1 cellular context compared by ENCODE assay signal in genomic region chr4:75673027-75673958, GRCh38.
TF ChIP-seq lines count a peak whose summit lies in the region.

Gene G3BP2 (minus strand): TSS chr4:75673411. CDS start chr4:75662025, 11,386 bp downstream.

TF ChIP-seq in K562, 482 proteins besides CTCF, POLR2A, EP300 and RAD21 (continued from another document and continues in another):
- TF ChIP-seq PRDM10 (IDR thresholded peaks at IDR 0.05; ENCODE audit: partially characterized antibody), result peak; percentile 40
- 0 out of 4 replicates have a peak, but pooled peaks of 1 of the 2 experiments have one; percentile 37 for TF ChIP-seq ZMIZ1 (IDR thresholded peaks at IDR 0.05; ENCODE audit: low read depth in 2 of 2, low read length in 2 of 2)
- TF ChIP-seq HLTF (IDR thresholded peaks at IDR 0.05), result peak; percentile 71; the same call in 1 of the 2 replicates
- TF ChIP-seq CGGBP1 (CRISPR knock-in tag; IDR thresholded peaks at IDR 0.05), result 0 out of 2 replicates have a peak, but pooled peaks have one; percentile 59
- TF ChIP-seq, protein P1, sequence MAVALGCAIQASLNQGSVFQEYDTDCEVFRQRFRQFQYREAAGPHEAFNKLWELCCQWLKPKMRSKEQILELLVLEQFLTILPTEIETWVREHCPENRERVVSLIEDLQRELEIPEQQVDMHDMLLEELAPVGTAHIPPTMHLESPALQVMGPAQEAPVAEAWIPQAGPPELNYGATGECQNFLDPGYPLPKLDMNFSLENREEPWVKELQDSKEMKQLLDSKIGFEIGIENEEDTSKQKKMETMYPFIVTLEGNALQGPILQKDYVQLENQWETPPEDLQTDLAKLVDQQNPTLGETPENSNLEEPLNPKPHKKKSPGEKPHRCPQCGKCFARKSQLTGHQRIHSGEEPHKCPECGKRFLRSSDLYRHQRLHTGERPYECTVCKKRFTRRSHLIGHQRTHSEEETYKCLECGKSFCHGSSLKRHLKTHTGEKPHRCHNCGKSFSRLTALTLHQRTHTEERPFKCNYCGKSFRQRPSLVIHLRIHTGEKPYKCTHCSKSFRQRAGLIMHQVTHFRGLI (CRISPR knock-in tag; IDR thresholded peaks at IDR 0.05), result no peak
- TF ChIP-seq XRCC4 (IDR thresholded peaks at IDR 0.05; ENCODE audit: extremely low read depth, insufficient read depth, insufficient read length), result no peak
- peak; percentile 52; the same call in 1 of the 2 replicates for TF ChIP-seq FOXK1 (CRISPR knock-in tag; IDR thresholded peaks at IDR 0.05; ENCODE audit: borderline replicate concordance)
- peak; percentile 85 for TF ChIP-seq ZFX (CRISPR knock-in tag; IDR thresholded peaks at IDR 0.05)
- TF ChIP-seq CC2D1A (IDR thresholded peaks at IDR 0.05), result 0 out of 2 replicates have a peak, but pooled peaks have one; percentile 18
- peak; percentile 84 for TF ChIP-seq RBBP5 (IDR thresholded peaks at IDR 0.05; ENCODE audit: borderline replicate concordance, insufficient read depth, low read length, poor library complexity, severe bottlenecking)
- no peak for TF ChIP-seq ZNF766 (CRISPR knock-in tag; conservative IDR thresholded peaks at IDR 0.05)
- no peak for TF ChIP-seq BRCA1 (IDR thresholded peaks at IDR 0.05)
- TF ChIP-seq BRCA1 (CRISPR knock-in tag; IDR thresholded peaks at IDR 0.05), result no peak
- no peak for TF ChIP-seq ZKSCAN3 (CRISPR knock-in tag; IDR thresholded peaks at IDR 0.05)
- no peak for TF ChIP-seq ZNF175 (CRISPR knock-in tag; IDR thresholded peaks at IDR 0.05; ENCODE audit: low read depth)
- TF ChIP-seq E2F3 (CRISPR knock-in tag; IDR thresholded peaks at IDR 0.05), result no peak
- TF ChIP-seq TEAD2 (tag; IDR thresholded peaks at IDR 0.05), result no peak
- TF ChIP-seq, protein P2, sequence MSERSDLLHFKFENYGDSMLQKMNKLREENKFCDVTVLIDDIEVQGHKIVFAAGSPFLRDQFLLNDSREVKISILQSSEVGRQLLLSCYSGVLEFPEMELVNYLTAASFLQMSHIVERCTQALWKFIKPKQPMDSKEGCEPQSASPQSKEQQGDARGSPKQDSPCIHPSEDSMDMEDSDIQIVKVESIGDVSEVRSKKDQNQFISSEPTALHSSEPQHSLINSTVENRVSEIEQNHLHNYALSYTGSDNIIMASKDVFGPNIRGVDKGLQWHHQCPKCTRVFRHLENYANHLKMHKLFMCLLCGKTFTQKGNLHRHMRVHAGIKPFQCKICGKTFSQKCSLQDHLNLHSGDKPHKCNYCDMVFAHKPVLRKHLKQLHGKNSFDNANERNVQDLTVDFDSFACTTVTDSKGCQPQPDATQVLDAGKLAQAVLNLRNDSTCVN (CRISPR knock-in tag; IDR thresholded peaks at IDR 0.05), result no peak
- TF ChIP-seq ZNF197 (CRISPR knock-in tag; IDR thresholded peaks at IDR 0.05; ENCODE audit: low read depth), result no peak
- TF ChIP-seq PHB (CRISPR knock-in tag; IDR thresholded peaks at IDR 0.05), result no peak
- TF ChIP-seq, protein P3, sequence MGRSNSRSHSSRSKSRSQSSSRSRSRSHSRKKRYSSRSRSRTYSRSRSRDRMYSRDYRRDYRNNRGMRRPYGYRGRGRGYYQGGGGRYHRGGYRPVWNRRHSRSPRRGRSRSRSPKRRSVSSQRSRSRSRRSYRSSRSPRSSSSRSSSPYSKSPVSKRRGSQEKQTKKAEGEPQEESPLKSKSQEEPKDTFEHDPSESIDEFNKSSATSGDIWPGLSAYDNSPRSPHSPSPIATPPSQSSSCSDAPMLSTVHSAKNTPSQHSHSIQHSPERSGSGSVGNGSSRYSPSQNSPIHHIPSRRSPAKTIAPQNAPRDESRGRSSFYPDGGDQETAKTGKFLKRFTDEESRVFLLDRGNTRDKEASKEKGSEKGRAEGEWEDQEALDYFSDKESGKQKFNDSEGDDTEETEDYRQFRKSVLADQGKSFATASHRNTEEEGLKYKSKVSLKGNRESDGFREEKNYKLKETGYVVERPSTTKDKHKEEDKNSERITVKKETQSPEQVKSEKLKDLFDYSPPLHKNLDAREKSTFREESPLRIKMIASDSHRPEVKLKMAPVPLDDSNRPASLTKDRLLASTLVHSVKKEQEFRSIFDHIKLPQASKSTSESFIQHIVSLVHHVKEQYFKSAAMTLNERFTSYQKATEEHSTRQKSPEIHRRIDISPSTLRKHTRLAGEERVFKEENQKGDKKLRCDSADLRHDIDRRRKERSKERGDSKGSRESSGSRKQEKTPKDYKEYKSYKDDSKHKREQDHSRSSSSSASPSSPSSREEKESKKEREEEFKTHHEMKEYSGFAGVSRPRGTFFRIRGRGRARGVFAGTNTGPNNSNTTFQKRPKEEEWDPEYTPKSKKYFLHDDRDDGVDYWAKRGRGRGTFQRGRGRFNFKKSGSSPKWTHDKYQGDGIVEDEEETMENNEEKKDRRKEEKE (IDR thresholded peaks at IDR 0.05; ENCODE audit: borderline replicate concordance in 1 of 2, control insufficient read depth in 1 of 2, low read depth in 2 of 2, low read length in 1 of 2), result no peak
- TF ChIP-seq HNRNPLL (IDR thresholded peaks at IDR 0.05; ENCODE audit: low read depth, low read length, poor library complexity, severe bottlenecking), result peak; percentile 72
- TF ChIP-seq RBM39 (optimal IDR thresholded peaks at IDR 0.05; ENCODE audit: low read depth, low read length), result no peak
- no peak for TF ChIP-seq DDX20 (tag; IDR thresholded peaks at IDR 0.05; ENCODE audit: low read depth)
- TF ChIP-seq NBN (IDR thresholded peaks at IDR 0.05; ENCODE audit: low read depth), result peak; percentile 42; the same call in 1 of the 2 replicates
- TF ChIP-seq RBM14 (IDR thresholded peaks at IDR 0.05; ENCODE audit: borderline replicate concordance, insufficient read depth, low read depth, low read length), result 0 out of 2 replicates have a peak, but pooled peaks have one; percentile 63
- peak; percentile 67; the same call in 1 of the 2 replicates for TF ChIP-seq PML (IDR thresholded peaks at IDR 0.05; ENCODE audit: low read length)
- 0 out of 2 replicates have a peak, but pooled peaks have one; percentile 27 for TF ChIP-seq CHCHD3 (CRISPR knock-in tag; IDR thresholded peaks at IDR 0.05)
- peak; percentile 77 for TF ChIP-seq MGA (IDR thresholded peaks at IDR 0.05)
- no peak for TF ChIP-seq ZNF311 (CRISPR knock-in tag; IDR thresholded peaks at IDR 0.05)
- 0 out of 2 replicates have a peak, but pooled peaks have one; percentile 30 for TF ChIP-seq GTF2E2 (tag; IDR thresholded peaks at IDR 0.05)
